Comparison of ENCODE assay signal across 25 cellular contexts in the genomic region with DNA sequence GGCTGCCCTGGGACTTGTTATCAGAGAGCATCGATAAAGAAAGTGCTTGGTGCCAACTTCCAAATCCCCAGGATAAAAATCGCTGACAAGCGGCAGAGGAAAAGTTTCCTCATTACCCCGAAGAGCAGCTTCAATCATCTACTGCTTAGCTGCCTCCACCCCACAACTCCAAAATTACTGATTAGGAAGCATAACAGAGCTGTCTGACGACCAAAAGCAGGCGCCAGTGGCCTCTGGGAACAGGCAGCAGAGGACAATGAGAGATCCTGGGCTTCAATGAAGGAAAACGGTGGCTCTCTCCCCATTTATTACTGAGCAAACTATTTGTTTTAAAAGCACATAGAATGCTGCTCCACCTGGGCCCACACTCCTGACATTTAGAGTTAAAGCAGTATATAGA. TPM values are rescaled to one million over a fixed set of nuclear protein-coding genes. Genes with fewer than 3 reads are reported as not detected.
DNase-seq lines count a peak whose midpoint lies in the region; ATAC-seq and TF ChIP-seq lines count a peak whose summit lies in the region.
"Had no signal": no experiment of that assay in that cellular context is flagged by ENCODE, and none has a peak within 500 bp of the region (broad histone marks: within the 10 kb centered on the region; RNA-seq: fewer than 3 reads in every experiment).

No MANE protein-coding gene starts in this region.

- H3K9me3 ChIP-seq in SK-N-SH (no peaks in the 10 kb centered on the region), aorta (ENCODE audit: control insufficient read depth, low read length) (no peaks in the 10 kb centered on the region), esophagus squamous epithelium (no peaks in the 10 kb centered on the region)

- peaks cover 0 to 44% of the 10 kb centered on the region in 2 experiments; a peak in 1 of 4 replicates for H3K4me1 ChIP-seq in SK-N-SH (ENCODE audit: control insufficient read depth in 1 of 2, insufficient read depth in 2 of 2, low read depth in 1 of 2, low read length in 1 of 2)
- H3K4me1 ChIP-seq in aorta (ENCODE audit: control insufficient read depth in 1 of 2, insufficient read depth in 2 of 2, low read length in 2 of 2) = no peaks in the 10 kb centered on the region
- peaks cover under 1 to 14% (median 6%) of the 10 kb centered on the region in 3 donors for H3K4me1 ChIP-seq in esophagus squamous epithelium

- intact Hi-C loops in Right ventricle myocardium superior (cut with DNase I) = no loop called here
- intact Hi-C loops in posterior vena cava (cut with DNase I) = loop anchor here in 1 of 2 donors (10.0 kb wide), 1 partner anchor 262 kb away; no protein-coding TSS in a partner anchor
- intact Hi-C loops in aorta (cut with DNase I) = no loop called here
- intact Hi-C loops in esophagus squamous epithelium (cut with DNase I) = no loop called here

- no peak overlapping the region for H3K4me2 ChIP-seq in SK-N-SH
- H3K4me2 ChIP-seq: PC-9 had no signal

- H3K9me2 ChIP-seq in SK-N-SH = no peaks in the 10 kb centered on the region

- TF ChIP-seq EP300 in SK-N-SH (IDR thresholded peaks at IDR 0.05; ENCODE audit: borderline replicate concordance in 1 of 2, low read depth in 1 of 2, low read length in 1 of 2) = no peak

- H3K4me3 ChIP-seq in SK-N-SH (ENCODE audit: low read depth in 2 of 2, low read length in 1 of 2) (no peak overlapping the region), aorta (ENCODE audit: low read length in 2 of 2) (no peak overlapping the region), esophagus squamous epithelium (no peak overlapping the region)
- H3K4me3 ChIP-seq: PC-9 had no signal

- peaks cover 5 to 26% of the 10 kb centered on the region in 2 experiments for H3K36me3 ChIP-seq in SK-N-SH (replicated peaks in 1 of 2; ENCODE audit: control insufficient read depth in 1 of 2, insufficient read depth in 2 of 2, low read length in 1 of 2)
- peaks cover 0 to 4% of the 10 kb centered on the region in 2 donors for H3K36me3 ChIP-seq in aorta (ENCODE audit: control insufficient read depth in 1 of 2, insufficient read depth in 2 of 2, low read length in 1 of 2)
- H3K36me3 ChIP-seq in esophagus squamous epithelium = peaks cover 5 to 47% (median 13%) of the 10 kb centered on the region in 3 donors

- peaks cover 33% of the 10 kb centered on the region for H3K79me2 ChIP-seq in SK-N-SH (ENCODE audit: insufficient read depth)

- TF ChIP-seq POLR2A in esophagus squamous epithelium (IDR thresholded peaks at IDR 0.05) = no peak

- DNase-seq in SK-N-SH = no peak
- DNase-seq in Right ventricle myocardium superior = no peak
- peak; percentile 22 for DNase-seq in posterior vena cava (ENCODE audit: low spot score)
- DNase-seq in aorta = peak; percentile 29 to 42
- DNase-seq in CD1c-positive myeloid dendritic cell (ENCODE audit: extremely low spot score) = no peak
- DNase-seq in activated naive CD4-positive, alpha-beta T cell treated with anti-CD3 and anti-CD28 coated beads, Interleukin-2, amount 50 U/mL, for 16 hours = no peak
- DNase-seq in esophagus squamous epithelium (lab: John Stamatoyannopoulos, UW) = no peak
- DNase-seq: ACHN; C1 segment of cervical spinal cord; CD8-positive, alpha-beta memory T cell; GOT3; HCEC 1CT; KBM-7; MM.1S; NCI-H1092; NCI-H1436; NCI-H187 treated with DMSO at 0.1 percent for 48 hours; NCI-H2227 treated with DMSO at 0.1 percent for 48 hours; NCI-H510A treated with DMSO at 0.1 percent for 48 hours; NCI-H748 treated with DMSO at 0.1 percent for 48 hours; PC-9; RPMI8226; SIG-M5 had no signal

- ATAC-seq in SK-N-SH treated with all-trans-retinoic acid at 6 μM for 48 hours (no peak), Right ventricle myocardium superior (ENCODE audit: poor library complexity) (peak; percentile 56), aorta (ENCODE audit: low FRiP score) (no peak)

- 0 out of 2 replicates have a peak, but pooled peaks have one; percentile 10 for TF ChIP-seq RAD21 in SK-N-SH (IDR thresholded peaks at IDR 0.05; ENCODE audit: low read length)

- H3K27me3 ChIP-seq in SK-N-SH (ENCODE audit: insufficient read depth) = peaks cover 16% of the 10 kb centered on the region; the same call in 1 of the 2 replicates
- H3K27me3 ChIP-seq in aorta (ENCODE audit: control insufficient read depth in 1 of 2, insufficient read depth in 2 of 2, low read length in 1 of 2) = no peaks in the 10 kb centered on the region
- no peaks in the 10 kb centered on the region for H3K27me3 ChIP-seq in esophagus squamous epithelium

- CTCF ChIA-PET in SK-N-SH (lab: Yijun Ruan, JAX) = interaction anchor here (1.4 kb wide), 1 partner anchor 425 kb away, joined by 3 read pairs; no protein-coding TSS in a partner anchor

- H4K20me1 ChIP-seq in SK-N-SH (ENCODE audit: insufficient read depth) = peaks cover 32% of the 10 kb centered on the region

- WGBS in SK-N-SH (ENCODE audit: low lambda C conversion rate) = 39% methylated on average over 6 of the region's 7 CpGs
- WGBS in aorta, 2 donors = 11 to 29% methylated on average over 7 of the region's 7 CpGs
- 43 to 59% methylated on average over 3 to 7 of the region's 7 CpGs for WGBS in esophagus squamous epithelium, 2 donors

- no peaks in the 10 kb centered on the region for H3F3A ChIP-seq in SK-N-SH (replicated peaks; ENCODE audit: insufficient read depth)

- H3K9ac ChIP-seq in SK-N-SH = no peak overlapping the region

- no peak for TF ChIP-seq CTCF in SK-N-SH (IDR thresholded peaks at IDR 0.05)
- TF ChIP-seq CTCF in esophagus squamous epithelium (IDR thresholded peaks at IDR 0.05) = no peak

- POLR2A ChIA-PET in SK-N-SH (lab: Yijun Ruan, JAX) = interaction anchor here (0.7 kb wide), 1 partner anchor 21 kb away, joined by 4 read pairs; a partner anchor contains a TSS

- H3K27ac ChIP-seq in SK-N-SH (ENCODE audit: low read depth in 2 of 2, low read length in 1 of 2) = no peak overlapping the region; a peak in 1 of 4 replicates
- peak overlapping the region in 1 of 2 donors; percentile 29 for H3K27ac ChIP-seq in aorta (ENCODE audit: low read depth in 1 of 2, low read length in 2 of 2)
- no peak overlapping the region for H3K27ac ChIP-seq in esophagus squamous epithelium
- H3K27ac ChIP-seq: 22Rv1, PC-9 had no signal

- no peak overlapping the region for H2AFZ ChIP-seq in SK-N-SH (ENCODE audit: low read depth)
- H2AFZ ChIP-seq: PC-9 had no signal

TF ChIP-seq in SK-N-SH, 30 proteins besides CTCF, POLR2A, EP300 and RAD21:
- TF ChIP-seq FOSL2 (IDR thresholded peaks at IDR 0.05; ENCODE audit: borderline replicate concordance, low read depth) (no peak), ELF1 (IDR thresholded peaks at IDR 0.05) (no peak), TCF12 (IDR thresholded peaks at IDR 0.05) (no peak), RFX5 (IDR thresholded peaks at IDR 0.05; ENCODE audit: low read length) (no peak)
- TF ChIP-seq, protein P1, sequence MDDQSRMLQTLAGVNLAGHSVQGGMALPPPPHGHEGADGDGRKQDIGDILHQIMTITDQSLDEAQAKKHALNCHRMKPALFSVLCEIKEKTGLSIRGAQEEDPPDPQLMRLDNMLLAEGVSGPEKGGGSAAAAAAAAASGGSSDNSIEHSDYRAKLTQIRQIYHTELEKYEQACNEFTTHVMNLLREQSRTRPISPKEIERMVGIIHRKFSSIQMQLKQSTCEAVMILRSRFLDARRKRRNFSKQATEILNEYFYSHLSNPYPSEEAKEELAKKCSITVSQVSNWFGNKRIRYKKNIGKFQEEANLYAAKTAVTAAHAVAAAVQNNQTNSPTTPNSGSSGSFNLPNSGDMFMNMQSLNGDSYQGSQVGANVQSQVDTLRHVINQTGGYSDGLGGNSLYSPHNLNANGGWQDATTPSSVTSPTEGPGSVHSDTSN (IDR thresholded peaks at IDR 0.05) = no peak

TF ChIP-seq in SK-N-SH treated with all-trans-retinoic acid at 6 μM for 48 hours, 23 proteins besides CTCF, POLR2A, EP300 and RAD21:
- TF ChIP-seq ZFP30 (CRISPR knock-in tag; IDR thresholded peaks at IDR 0.05) (no peak), PPARA (CRISPR knock-in tag; IDR thresholded peaks at IDR 0.05; ENCODE audit: borderline replicate concordance) (no peak), ISL1 (CRISPR knock-in tag; IDR thresholded peaks at IDR 0.05) (no peak), TOX (CRISPR knock-in tag; IDR thresholded peaks at IDR 0.05; ENCODE audit: borderline replicate concordance) (no peak), OSR1 (CRISPR knock-in tag; IDR thresholded peaks at IDR 0.05) (no peak), TCF4 (CRISPR knock-in tag; IDR thresholded peaks at IDR 0.05; ENCODE audit: borderline replicate concordance) (no peak), ZNF70 (CRISPR knock-in tag; IDR thresholded peaks at IDR 0.05) (no peak)
TF ChIP-seq in SK-N-SH treated with all-trans-retinoic acid at 6 μM for 48 hours: peak in this region for 0.

RNA-seq across cellular contexts. Expression of a gene that starts 20.6 kb away (rescaled TPM):
- polyA plus RNA-seq in SK-N-SH (2012; rRNA removed) (6.9 and 8.8 TPM in 2 replicates), aorta (10 to 100 TPM in 1 of 2 donors, 1 to 10 TPM in 1; 8.3 to 12.2 TPM)
- polyA plus RNA-seq in SK-N-SH (2012; cell fraction: cytosol; rRNA removed) = 8.4 and 9.4 TPM in 2 replicates
- polyA plus RNA-seq in SK-N-SH (2012; cell fraction: nucleus; rRNA removed) = 19.4 and 21.9 TPM in 2 replicates
- total RNA-seq in Right ventricle myocardium superior (14.0 TPM), posterior vena cava (10 to 100 TPM; 22.8 to 23.7 TPM), aorta (10 to 100 TPM; 22.6 to 46.7 TPM), esophagus squamous epithelium (10 to 100 TPM; 12.0 to 20.1 (median 17.4) TPM)

Comparison
In these comparisons a context has a peak if more than half of its experiments do, and no peak if none do; other contexts are left out.
1. DNase-seq: peak in posterior vena cava (single experiment) and aorta (2 of 2); none in SK-N-SH (single experiment), Right ventricle myocardium superior (single experiment), CD1c-positive myeloid dendritic cell (single experiment), activated naive CD4-positive, alpha-beta T cell treated with anti-CD3 and anti-CD28 coated beads, Interleukin-2, amount 50 U/mL, for 16 hours (single experiment) and esophagus squamous epithelium (single experiment).